8 cellular contexts compared by ENCODE assay signal in genomic region chr12:122062832-122063690, GRCh38. TPM values are rescaled to one million over a fixed set of nuclear protein-coding genes. Genes with fewer than 3 reads are reported as not detected.
DNase-seq lines count a peak whose midpoint lies in the region; ATAC-seq and TF ChIP-seq lines count a peak whose summit lies in the region.

No MANE protein-coding gene starts in this region.

- H3K36me3 ChIP-seq in Karpas-422 (ENCODE audit: insufficient read depth, low read length), result peaks cover 23% of the 10 kb centered on the region

- H3K9me3 ChIP-seq in Karpas-422 (ENCODE audit: low read length), result no peaks in the 10 kb centered on the region

- no peaks in the 10 kb centered on the region for H3K9me2 ChIP-seq in Karpas-422 (replicated peaks; ENCODE audit: insufficient read depth, low read length)

- intact Hi-C loops in posterior vena cava (cut with DNase I), result no loop called here

- H3K27me3 ChIP-seq in Karpas-422 (ENCODE audit: low read length), result no peaks in the 10 kb centered on the region

- no peak overlapping the region for H3K4me3 ChIP-seq in Karpas-422 (ENCODE audit: low read length)

- peaks cover 28% of the 10 kb centered on the region for H3K4me1 ChIP-seq in Karpas-422 (ENCODE audit: low read length)

- ATAC-seq in HG02610 (IDR thresholded peaks at IDR 0.05; ENCODE audit: unreplicated experiment) (no peak), GM18505 (IDR thresholded peaks at IDR 0.05; ENCODE audit: unreplicated experiment) (no peak)

- no peak overlapping the region for H3K9ac ChIP-seq in Karpas-422 (ENCODE audit: low read length)

- H4K20me1 ChIP-seq in Karpas-422 (ENCODE audit: insufficient read depth, low read depth, low read length), result peaks cover 5% of the 10 kb centered on the region; the same call in 1 of the 2 replicates

- H3K79me2 ChIP-seq in Karpas-422 (ENCODE audit: low read length), result no peaks in the 10 kb centered on the region

- peak overlapping the region; percentile 51 for H3K4me2 ChIP-seq in Karpas-422 (ENCODE audit: low read depth, low read length, poor library complexity, severe bottlenecking)

- H3K27ac ChIP-seq in Karpas-422 (ENCODE audit: low read length), result no peak overlapping the region

- TF ChIP-seq POLR2A in GM18505 (IDR thresholded peaks at IDR 0.05; ENCODE audit: borderline replicate concordance, extremely low read depth, insufficient read depth, insufficient read length), result no peak

- peak; percentile 42 to 44 for DNase-seq in AML-193 (lab: John Stamatoyannopoulos, UW)
- DNase-seq in Karpas-422, result no peak
- peak; percentile 64 for DNase-seq in UCSD-AML1 (lab: John Stamatoyannopoulos, UW; ENCODE audit: unreplicated experiment)
- peak; percentile 78 for DNase-seq in glomerular visceral epithelial cell (ENCODE audit: extremely low spot score)
- DNase-seq in posterior vena cava (ENCODE audit: low spot score), result peak; percentile 91
- no peak for DNase-seq in central memory CD4-positive, alpha-beta T cell

- no peak overlapping the region for H2AFZ ChIP-seq in Karpas-422 (ENCODE audit: low read length)

RNA-seq across cellular contexts. Expression of gene MLXIP, which starts 15.5 kb away (rescaled TPM):
- 13.8 and 14.8 TPM in 2 replicates for total RNA-seq in Karpas-422 (2014; rRNA removed; shearing (Covaris generic); ENCODE audit: low replicate concordance)
- total RNA-seq in posterior vena cava, result 10 to 100 TPM; 78.3 to 81.4 TPM

RNA-seq across cellular contexts. Expression of gene BCL7A, which starts 41.4 kb away (rescaled TPM):
- total RNA-seq in Karpas-422 (2014; rRNA removed; shearing (Covaris generic); ENCODE audit: low replicate concordance), result 67.2 and 75.5 TPM in 2 replicates
- 1 to 10 TPM; 3.3 to 7.6 TPM for total RNA-seq in posterior vena cava

Comparison
In these comparisons a context has a peak if more than half of its experiments do, and no peak if none do; other contexts are left out.
1. DNase-seq: peak in AML-193 (2 of 2), UCSD-AML1 (single experiment), glomerular visceral epithelial cell (single experiment) and posterior vena cava (single experiment); none in Karpas-422 (single experiment) and central memory CD4-positive, alpha-beta T cell (single experiment).